ENCODE assay signal across 8 cellular contexts in genomic region chr12:460301-461230, GRCh38. TPM values are rescaled to one million over a fixed set of nuclear protein-coding genes. Genes with fewer than 3 reads are reported as not detected.
DNase-seq lines count a peak whose midpoint lies in the region; ATAC-seq and TF ChIP-seq lines count a peak whose summit lies in the region.

No MANE protein-coding gene starts in this region.

- H3K4me2 ChIP-seq in BLaER1 treated with 17β-estradiol and CSF1 and Interleukin-3, amounts not matched to agents 10 nM and 100 nM = peak overlapping the region; percentile 90 to 96 (median 95)
- H3K4me2 ChIP-seq in KMS-11 = peak overlapping the region; percentile 16; the same call in 1 of the 2 replicates

- no peaks in the 10 kb centered on the region for H3K79me2 ChIP-seq in KMS-11 (ENCODE audit: insufficient read depth, low read depth)

- H3K4me1 ChIP-seq in BLaER1 treated with 17β-estradiol and CSF1 and Interleukin-3, amounts not matched to agents 10 nM and 100 nM = peaks cover 0 to 15% (median 12%) of the 10 kb centered on the region in 10 experiments; a peak in 16 of 20 replicates
- H3K4me1 ChIP-seq in KMS-11 (ENCODE audit: low read depth, poor library complexity, severe bottlenecking) (peaks cover 6% of the 10 kb centered on the region), psoas muscle (peaks cover 12% of the 10 kb centered on the region)

- intact Hi-C loops in psoas muscle (cut with DNase I) = no loop called here

- peaks cover 21% of the 10 kb centered on the region for H3K27me3 Mint-ChIP-seq in activated T-cell treated with anti-CD3 and anti-CD28 coated beads, Interleukin-2, amount 50 U/mL, for 4 hours (ENCODE audit: low read depth)

- no peaks in the 10 kb centered on the region for H3K36me3 ChIP-seq in BLaER1 treated with 17β-estradiol and CSF1 and Interleukin-3, amounts not matched to agents 10 nM and 100 nM
- H3K36me3 ChIP-seq in KMS-11 (ENCODE audit: insufficient read depth) (no peaks in the 10 kb centered on the region), psoas muscle (ENCODE audit: insufficient read depth in 1 of 2, low read depth in 1 of 2) (no peaks in the 10 kb centered on the region)

- peak overlapping the region; percentile 34 to 72 (median 67); a peak in 20 of 22 replicates for H3K9ac ChIP-seq in BLaER1 treated with 17β-estradiol and CSF1 and Interleukin-3, amounts not matched to agents 10 nM and 100 nM
- H3K9ac ChIP-seq in KMS-11 = no peak overlapping the region

- peak; percentile 29 for DNase-seq in activated T-cell treated with anti-CD3 and anti-CD28 coated beads, Interleukin-2, amount 50 U/mL, for 4 hours
- DNase-seq in germinal center (ENCODE audit: low spot score) = peak; percentile 63
- peak; percentile 33 to 62 for DNase-seq in psoas muscle

- peaks cover 0 to 21% (median 12%) of the 10 kb centered on the region in 11 experiments; a peak in 11 of 22 replicates for H4K20me1 ChIP-seq in BLaER1 treated with 17β-estradiol and CSF1 and Interleukin-3, amounts not matched to agents 10 nM and 100 nM
- H4K20me1 ChIP-seq in KMS-11 (ENCODE audit: insufficient read depth) = no peaks in the 10 kb centered on the region

- H2AFZ ChIP-seq in KMS-11 (ENCODE audit: low read depth) = peak overlapping the region; percentile 80; the same call in 1 of the 2 replicates

- peak; percentile 76 to 83 for ATAC-seq in activated T-cell treated with anti-CD3 and anti-CD28 coated beads, Interleukin-2, amount 50 U/mL, for 4 hours
- ATAC-seq in psoas muscle (peak; percentile 11 to 48 (median 29)), GM18909 (IDR thresholded peaks at IDR 0.05; ENCODE audit: poor library complexity, unreplicated experiment) (no peak), GM21825 (IDR thresholded peaks at IDR 0.05; ENCODE audit: unreplicated experiment) (no peak), GM21447 (IDR thresholded peaks at IDR 0.05; ENCODE audit: unreplicated experiment) (no peak)

- H3K4me3 Mint-ChIP-seq in activated T-cell treated with anti-CD3 and anti-CD28 coated beads, Interleukin-2, amount 50 U/mL, for 4 hours = peak overlapping the region; percentile 83

- WGBS in psoas muscle, 3 donors = 8 to 14% (median 10%) methylated on average over 42 to 99 of the region's 104 CpGs

- no peaks in the 10 kb centered on the region for H3K9me3 ChIP-seq in BLaER1 treated with 17β-estradiol and CSF1 and Interleukin-3, amounts not matched to agents 10 nM and 100 nM (replicated peaks in 1 of 11)
- H3K9me3 ChIP-seq in psoas muscle = no peaks in the 10 kb centered on the region

- no peaks in the 10 kb centered on the region for H3K36me3 Mint-ChIP-seq in activated T-cell treated with anti-CD3 and anti-CD28 coated beads, Interleukin-2, amount 50 U/mL, for 4 hours (ENCODE audit: insufficient read depth)

- H3K4me3 ChIP-seq in BLaER1 treated with 17β-estradiol and CSF1 and Interleukin-3, amounts not matched to agents 10 nM and 100 nM = peak overlapping the region; percentile 60 to 76 (median 67)
- H3K4me3 ChIP-seq in KMS-11 (IDR thresholded peaks at IDR 0.05; ENCODE audit: insufficient read depth, low read depth, low read length) = no peak overlapping the region
- peak overlapping the region; percentile 69 for H3K4me3 ChIP-seq in psoas muscle

- peaks cover 59 to 78% (median 70%) of the 10 kb centered on the region in 11 experiments for H3K27me3 ChIP-seq in BLaER1 treated with 17β-estradiol and CSF1 and Interleukin-3, amounts not matched to agents 10 nM and 100 nM
- H3K27me3 ChIP-seq in KMS-11 (ENCODE audit: insufficient read depth, low read depth) (peaks cover 10% of the 10 kb centered on the region; the same call in 1 of the 2 replicates), psoas muscle (ENCODE audit: insufficient read depth in 3 of 3, low read length in 2 of 3) (peaks cover 0 to 22% (median 9%) of the 10 kb centered on the region in 3 donors)

- H3K27ac ChIP-seq in BLaER1 treated with 17β-estradiol and CSF1 and Interleukin-3, amounts not matched to agents 10 nM and 100 nM = no peak overlapping the region
- H3K27ac ChIP-seq in KMS-11 (no peak overlapping the region), psoas muscle (no peak overlapping the region)

- H3K4me1 Mint-ChIP-seq in activated T-cell treated with anti-CD3 and anti-CD28 coated beads, Interleukin-2, amount 50 U/mL, for 4 hours (ENCODE audit: low read depth) = peaks cover 11% of the 10 kb centered on the region

- H3K9me3 Mint-ChIP-seq in activated T-cell treated with anti-CD3 and anti-CD28 coated beads, Interleukin-2, amount 50 U/mL, for 4 hours = no peaks in the 10 kb centered on the region

- TF ChIP-seq CTCF in KMS-11 (conservative IDR thresholded peaks at IDR 0.05; ENCODE audit: low read depth, low read length) = no peak
- TF ChIP-seq CTCF in psoas muscle (IDR thresholded peaks at IDR 0.05) = no peak

RNA-seq across cellular contexts. Expression of gene B4GALNT3, which starts 0.8 kb away (rescaled TPM):
- 1 to 10 TPM in 2 of 3 donors, under 1 TPM in 1; 0.87 to 2.9 (median 2.1) TPM for total RNA-seq in activated T-cell treated with anti-CD3 and anti-CD28 coated beads, Interleukin-2, amount 50 U/mL, for 4 hours
- total RNA-seq in psoas muscle = 1 to 10 TPM in 3 of 4 donors, under 1 TPM in 1; 0.53 to 4.0 (median 1.3) TPM
- polyA plus RNA-seq in psoas muscle = under 1 TPM; 0.21 to 0.57 (median 0.53) TPM

RNA-seq across cellular contexts. Expression of gene CCDC77, which starts 59.1 kb away (rescaled TPM):
- 1 to 10 TPM; 6.9 to 8.8 (median 8.1) TPM for total RNA-seq in activated T-cell treated with anti-CD3 and anti-CD28 coated beads, Interleukin-2, amount 50 U/mL, for 4 hours
- 1 to 10 TPM; 2.8 to 4.5 (median 3.4) TPM for total RNA-seq in psoas muscle
- 1 to 10 TPM; 3.9 to 7.8 (median 5.3) TPM for polyA plus RNA-seq in psoas muscle

Comparison
In these comparisons a context has a peak if more than half of its experiments do, and no peak if none do; other contexts are left out.
1. ATAC-seq: peak in activated T-cell treated with anti-CD3 and anti-CD28 coated beads, Interleukin-2, amount 50 U/mL, for 4 hours (2 of 2) and psoas muscle (4 of 4); none in GM18909 (single experiment), GM21825 (single experiment) and GM21447 (single experiment).
2. Peak in every context shown above with its lines, with median percentiles within 50 percentile points of each other: DNase-seq.